1 cellular context compared by ENCODE assay signal in the genomic region with DNA sequence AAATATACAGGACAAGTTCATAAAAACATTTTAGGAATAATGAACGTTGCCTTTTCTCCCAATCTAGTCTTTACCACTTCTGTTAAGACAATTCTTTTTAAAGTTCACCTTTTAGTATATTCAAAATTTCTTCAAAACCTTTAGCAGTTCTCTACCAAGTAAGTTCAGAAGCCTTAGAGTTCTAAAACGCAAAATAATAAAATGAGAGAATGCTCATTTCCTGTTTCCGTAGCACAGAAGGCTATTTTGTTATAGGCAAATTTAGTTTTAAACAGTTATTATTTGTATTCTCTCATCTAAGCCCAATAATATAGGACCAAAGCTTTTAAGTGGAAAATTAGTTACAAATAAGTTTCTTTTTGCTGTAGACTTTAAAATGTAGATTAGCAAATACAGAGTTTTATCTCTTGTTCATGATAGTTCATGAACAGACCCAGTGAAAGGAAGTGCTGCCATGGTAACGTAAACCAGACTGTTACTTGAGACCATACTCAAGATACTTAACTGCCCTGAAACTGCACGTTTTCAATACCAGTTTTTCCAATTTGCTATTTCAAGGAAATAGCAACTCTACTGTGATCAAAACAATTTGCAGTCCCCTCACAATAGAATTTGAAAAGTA.
TF ChIP-seq lines count a peak whose summit lies in the region.

No MANE protein-coding gene starts in this region.

TF ChIP-seq in IMR-90, 13 proteins besides CTCF, POLR2A, EP300 and RAD21:
- TF ChIP-seq, protein P1, sequence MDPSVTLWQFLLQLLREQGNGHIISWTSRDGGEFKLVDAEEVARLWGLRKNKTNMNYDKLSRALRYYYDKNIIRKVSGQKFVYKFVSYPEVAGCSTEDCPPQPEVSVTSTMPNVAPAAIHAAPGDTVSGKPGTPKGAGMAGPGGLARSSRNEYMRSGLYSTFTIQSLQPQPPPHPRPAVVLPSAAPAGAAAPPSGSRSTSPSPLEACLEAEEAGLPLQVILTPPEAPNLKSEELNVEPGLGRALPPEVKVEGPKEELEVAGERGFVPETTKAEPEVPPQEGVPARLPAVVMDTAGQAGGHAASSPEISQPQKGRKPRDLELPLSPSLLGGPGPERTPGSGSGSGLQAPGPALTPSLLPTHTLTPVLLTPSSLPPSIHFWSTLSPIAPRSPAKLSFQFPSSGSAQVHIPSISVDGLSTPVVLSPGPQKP (IDR thresholded peaks at IDR 0.05; ENCODE audit: borderline replicate concordance, low read depth, low read length), result no peak
- TF ChIP-seq BHLHE40 (IDR thresholded peaks at IDR 0.05; ENCODE audit: low read depth, low read length), result peak; percentile 16; the same call in 1 of the 2 replicates
- TF ChIP-seq CHD1 (IDR thresholded peaks at IDR 0.05; ENCODE audit: low read depth, low read length), result no peak
